22 cellular contexts compared by ENCODE assay signal in genomic region chr6:31721351-31722020, GRCh38. TPM values are rescaled to one million over a fixed set of nuclear protein-coding genes. Genes with fewer than 3 reads are reported as not detected.
DNase-seq lines count a peak whose midpoint lies in the region; ATAC-seq, FAIRE-seq and TF ChIP-seq lines count a peak whose summit lies in the region.
"Had no signal": no experiment of that assay in that cellular context is flagged by ENCODE, and none has a peak within 500 bp of the region (broad histone marks: within the 10 kb centered on the region; RNA-seq: fewer than 3 reads in every experiment).

Gene LY6G6C, minus strand, starts transcription at chr6:31721746. Its CDS starts 67 bp downstream, at chr6:31721679.

- no peak within 1 kb of the TSS for H3K9ac ChIP-seq in HepG2 (ENCODE audit: insufficient read depth, low read depth, low read length)

- H3K36me3 Mint-ChIP-seq in dendritic cell treated with granulocyte-macrophage colony-stimulating factor and Interleukin-4, amounts not matched to agents 40 ng/mL and 50 ng/mL, for 4 days (ENCODE audit: low read depth), result peaks cover 27% of the 10 kb centered on the region
- H3K36me3 Mint-ChIP-seq in mesothelial cell of epicardium (peaks cover 15% of the 10 kb centered on the region), type B pancreatic cell (peaks cover 10% of the 10 kb centered on the region)

- no peaks in the 10 kb centered on the region for H3K9me3 ChIP-seq in HepG2 (ENCODE audit: low read length)
- no peaks in the 10 kb centered on the region for H3K9me3 ChIP-seq in right lobe of liver
- H3K9me3 ChIP-seq: HAP-1 had no signal

- no peak for FAIRE-seq in HepG2 (lab: Jason Lieb, UNC)

- H3K27me3 Mint-ChIP-seq in dendritic cell treated with granulocyte-macrophage colony-stimulating factor and Interleukin-4, amounts not matched to agents 40 ng/mL and 50 ng/mL, for 4 days, result peaks cover 21% of the 10 kb centered on the region
- H3K27me3 Mint-ChIP-seq in mesothelial cell of epicardium (ENCODE audit: low read depth), result no peaks in the 10 kb centered on the region
- no peaks in the 10 kb centered on the region for H3K27me3 Mint-ChIP-seq in type B pancreatic cell

- POLR2A ChIA-PET in HepG2 (lab: Yijun Ruan, JAX), result interaction anchor here (3.4 kb wide), 1 partner anchor 106 kb away, joined by 12 read pairs; the partner anchor contains the start of gene HSPA1B

- no TSS peak for BruUV-seq in HepG2 (replicated peaks; lab: Mats Ljungman, UMichigan)

- no peak within 1 kb of the TSS for H2AFZ ChIP-seq in HepG2 (ENCODE audit: low read length)

- CTCF ChIA-PET in HepG2 (lab: Yijun Ruan, JAX; ENCODE audit: low intra/inter-chr PET ratio, low total read pairs), result no interaction called here

- DNase-seq in HepG2 (ENCODE audit: low spot score) (no peak), right lobe of liver (no peak), mesothelial cell of epicardium (ENCODE audit: low spot score in 2 of 2, unreplicated experiment in 2 of 2) (no peak), type B pancreatic cell (ENCODE audit: extremely low spot score, unreplicated experiment) (no peak), GDM1 (lab: John Stamatoyannopoulos, UW) (no peak), GM19240 (ENCODE audit: insufficient read length, low spot score) (no peak)
- DNase-seq: ACHN, DMS 273 treated with DMSO at 0.1 percent for 48 hours, KBM-7, NCI-H1092, NCI-H345, NCI-H69 had no signal

- no peak for TF ChIP-seq RAD21 in HepG2 (CRISPR knock-in tag; IDR thresholded peaks at IDR 0.05)

- H3K36me3 ChIP-seq in HepG2 (replicated peaks in 1 of 2; ENCODE audit: control insufficient read depth in 1 of 2, insufficient read depth in 2 of 2, low read length in 2 of 2), result no peaks in the 10 kb centered on the region
- peaks cover 0 to under 1% (median 0%) of the 10 kb centered on the region in 4 donors for H3K36me3 ChIP-seq in right lobe of liver
- H3K36me3 ChIP-seq: HAP-1 had no signal

- intact Hi-C loops in HepG2 (cut with micrococcal nuclease; ENCODE audit: unreplicated experiment) (no loop called here), right lobe of liver (cut with DNase I) (no loop called here)
- intact Hi-C loops in dendritic cell treated with granulocyte-macrophage colony-stimulating factor and Interleukin-4, amounts not matched to agents 40 ng/mL and 50 ng/mL, for 4 days (cut with micrococcal nuclease), result no loop called here

- ATAC-seq in HepG2 (no peak), right lobe of liver (no peak), GM19467 (IDR thresholded peaks at IDR 0.05; ENCODE audit: unreplicated experiment) (no peak)
- ATAC-seq: Panc1, Right ventricle myocardium inferior had no signal

- H3K4me2 ChIP-seq in HepG2 (ENCODE audit: low read depth, low read length), result no peak within 1 kb of the TSS

- in situ Hi-C loops in HepG2 (cut with HindIII; ENCODE audit: extremely low pct_ligation_motif_present, low pct_unique_long_range_greater_than_20kb), result no loop called here

- H3K4me3 ChIP-seq in HepG2 (replicated peaks in 1 of 3; ENCODE audit: insufficient read depth in 1 of 3, low read depth in 2 of 3, low read length in 3 of 3) (no peak within 1 kb of the TSS), right lobe of liver (no peak within 1 kb of the TSS)
- H3K4me3 ChIP-seq: HAP-1, SK-N-MC had no signal

- peak within 1 kb of the TSS; percentile 40 for H3K27ac Mint-ChIP-seq in dendritic cell treated with granulocyte-macrophage colony-stimulating factor and Interleukin-4, amounts not matched to agents 40 ng/mL and 50 ng/mL, for 4 days
- peak within 1 kb of the TSS; percentile 14 for H3K27ac Mint-ChIP-seq in mesothelial cell of epicardium
- H3K27ac Mint-ChIP-seq in type B pancreatic cell, result peak within 1 kb of the TSS; percentile 90

- WGBS in HepG2 (ENCODE audit: low lambda C conversion rate), result 17% methylated on average over 4 of the region's 4 CpGs
- 54% methylated on average over 2 of the region's 4 CpGs for WGBS in right lobe of liver (ENCODE audit: insufficient coverage, low coverage, low lambda C conversion rate, missing lambda C conversion rate)

- TF ChIP-seq POLR2A in HepG2 (IDR thresholded peaks at IDR 0.05; ENCODE audit: insufficient read depth in 1 of 2, low read depth in 2 of 2, low read length in 2 of 2), result no peak
- TF ChIP-seq POLR2A in right lobe of liver (IDR thresholded peaks at IDR 0.05), result no peak

- no peaks in the 10 kb centered on the region for H3K79me2 ChIP-seq in HepG2 (ENCODE audit: insufficient read depth, low read length)

- H3K4me3 Mint-ChIP-seq in dendritic cell treated with granulocyte-macrophage colony-stimulating factor and Interleukin-4, amounts not matched to agents 40 ng/mL and 50 ng/mL, for 4 days, result no peak within 1 kb of the TSS
- no peak within 1 kb of the TSS for H3K4me3 Mint-ChIP-seq in mesothelial cell of epicardium
- peak within 1 kb of the TSS; percentile 67 for H3K4me3 Mint-ChIP-seq in type B pancreatic cell

- H3K4me1 Mint-ChIP-seq in dendritic cell treated with granulocyte-macrophage colony-stimulating factor and Interleukin-4, amounts not matched to agents 40 ng/mL and 50 ng/mL, for 4 days (ENCODE audit: low read depth), result peaks cover 42% of the 10 kb centered on the region
- H3K4me1 Mint-ChIP-seq in mesothelial cell of epicardium (peaks cover 26% of the 10 kb centered on the region), type B pancreatic cell (ENCODE audit: unreplicated experiment) (peaks cover 29% of the 10 kb centered on the region)

- no peak within 1 kb of the TSS for H3K27ac ChIP-seq in HepG2 (ENCODE audit: extremely low read length, insufficient read depth, low read length)
- H3K27ac ChIP-seq in right lobe of liver, result no peak within 1 kb of the TSS
- H3K27ac ChIP-seq: SK-N-MC had no signal

- no peak for TF ChIP-seq EP300 in HepG2 (IDR thresholded peaks at IDR 0.05; ENCODE audit: low read depth in 2 of 2, low read length in 2 of 2)
- no peak for TF ChIP-seq EP300 in HepG2 (CRISPR knock-in tag; IDR thresholded peaks at IDR 0.05; ENCODE audit: borderline replicate concordance)

- H3K27me3 ChIP-seq in HepG2 (ENCODE audit: control insufficient read depth in 1 of 2, insufficient read depth in 2 of 2, low read length in 2 of 2) (peaks cover 3 to 35% of the 10 kb centered on the region in 2 experiments; a peak in 4 of 5 replicates), right lobe of liver (no peaks in the 10 kb centered on the region)

- H3K9me3 Mint-ChIP-seq in dendritic cell treated with granulocyte-macrophage colony-stimulating factor and Interleukin-4, amounts not matched to agents 40 ng/mL and 50 ng/mL, for 4 days, result no peaks in the 10 kb centered on the region
- no peaks in the 10 kb centered on the region for H3K9me3 Mint-ChIP-seq in mesothelial cell of epicardium
- H3K9me3 Mint-ChIP-seq in type B pancreatic cell, result peaks cover 5% of the 10 kb centered on the region
- H3K9me3 Mint-ChIP-seq: CD8-positive, alpha-beta memory T cell had no signal

- H3K4me1 ChIP-seq in HepG2 (ENCODE audit: insufficient read depth, low read length) (peaks cover 9% of the 10 kb centered on the region), right lobe of liver (no peaks in the 10 kb centered on the region)
- H3K4me1 ChIP-seq: HAP-1 had no signal

- H4K20me1 ChIP-seq in HepG2 (ENCODE audit: insufficient read depth, low read length), result no peaks in the 10 kb centered on the region

- no peak for TF ChIP-seq CTCF in HepG2 (CRISPR knock-in tag; IDR thresholded peaks at IDR 0.05)
- no peak for TF ChIP-seq CTCF in right lobe of liver (IDR thresholded peaks at IDR 0.05)
- TF ChIP-seq CTCF in mesothelial cell of epicardium (IDR thresholded peaks at IDR 0.05; ENCODE audit: unreplicated experiment), result no peak
- no peak for TF ChIP-seq CTCF in type B pancreatic cell (conservative IDR thresholded peaks at IDR 0.05)

TF ChIP-seq in HepG2, 621 proteins besides CTCF, POLR2A, EP300 and RAD21 (continues in another document):
- no peak for TF ChIP-seq RFXANK (CRISPR knock-in tag; IDR thresholded peaks at IDR 0.05)

RNA-seq across cellular contexts. Expression of gene LY6G6C, which starts in this region (rescaled TPM):
- total RNA-seq in HepG2 (2016; rRNA removed; fragmentation: Illumina TruSeq; extraction: Trizol) (not detected in 2 replicates), right lobe of liver (not detected), mesothelial cell of epicardium (0.89 to 1.4 TPM (median 1.3 TPM) in 3 replicates), type B pancreatic cell (ENCODE audit: low replicate concordance) (2.5 and 16.2 TPM in 2 replicates)
- not detected in 2 replicates for total RNA-seq in HepG2 (2016; cell fraction: cytosol; rRNA removed; fragmentation: Illumina TruSeq; extraction: Trizol; ENCODE audit: low read depth)
- not detected in 2 replicates for total RNA-seq in HepG2 (2016; cell fraction: insoluble cytoplasmic fraction; rRNA removed; fragmentation: Illumina TruSeq; extraction: Trizol)
- not detected in 2 replicates for total RNA-seq in HepG2 (2016; cell fraction: membrane; rRNA removed; fragmentation: Illumina TruSeq; extraction: Trizol)
- not detected in 2 replicates for total RNA-seq in HepG2 (2016; cell fraction: nucleus; rRNA removed; fragmentation: Illumina TruSeq; extraction: Trizol)
- 0.15 and 0.21 TPM in 2 replicates for polyA plus RNA-seq in HepG2 (2011; rRNA removed)
- polyA plus RNA-seq in HepG2 (2011; cell fraction: cytosol; rRNA removed), result 0.13 TPM in 1 of 2 replicates, not detected in the other
- polyA plus RNA-seq in HepG2 (2011; cell fraction: nucleus; rRNA removed), result 0.42 and 0.76 TPM in 2 replicates
- polyA plus RNA-seq in HepG2 (2012), result 0.31 TPM in 1 of 2 replicates, not detected in the other
- not detected in 2 replicates for polyA plus RNA-seq in HepG2 (2016; cell fraction: cytosol; fragmentation: Illumina TruSeq; extraction: Trizol; ENCODE audit: low read depth)
- not detected in 2 replicates for polyA plus RNA-seq in HepG2 (2016; cell fraction: insoluble cytoplasmic fraction; fragmentation: Illumina TruSeq; extraction: Trizol; ENCODE audit: low read depth)
- not detected in 2 replicates for polyA plus RNA-seq in HepG2 (2016; cell fraction: membrane; fragmentation: Illumina TruSeq; extraction: Trizol; ENCODE audit: low read depth)
- polyA plus RNA-seq in HepG2 (2016; cell fraction: nucleus; fragmentation: Illumina TruSeq; extraction: Trizol; ENCODE audit: insufficient read depth, low read depth), result 0.72 TPM in 1 of 2 replicates, not detected in the other
- 0.28 TPM in 1 of 2 replicates, not detected in the other for polyA minus RNA-seq in HepG2 (2011; rRNA and poly(A)+ RNA removed; ENCODE audit: low replicate concordance)
- polyA minus RNA-seq in HepG2 (2011; cell fraction: cytosol; rRNA and poly(A)+ RNA removed), result not detected in 2 replicates
- not detected in 2 replicates for polyA minus RNA-seq in HepG2 (2011; cell fraction: nucleus; rRNA and poly(A)+ RNA removed)
- total RNA-seq: CD8-positive, alpha-beta memory T cell; Daoy; HT1080; M059J; Right ventricle myocardium inferior had no signal
- polyA plus RNA-seq: CD8-positive, alpha-beta memory T cell had no signal

Comparison
In these comparisons a context has a peak if more than half of its experiments do, and no peak if none do; other contexts are left out.
1. H3K27ac Mint-ChIP-seq: peak in every context shown above with its lines; median percentile 90 in type B pancreatic cell; 40 in dendritic cell treated with granulocyte-macrophage colony-stimulating factor and Interleukin-4, amounts not matched to agents 40 ng/mL and 50 ng/mL, for 4 days; 14 in mesothelial cell of epicardium.